15 cellular contexts compared by ENCODE assay signal in genomic region chr7:101487753-101488152, GRCh38.
DNase-seq lines count a peak whose midpoint lies in the region; FAIRE-seq and TF ChIP-seq lines count a peak whose summit lies in the region.
"Had no signal": no experiment of that assay in that cellular context is flagged by ENCODE, and none has a peak within 500 bp of the region (broad histone marks: within the 10 kb centered on the region; RNA-seq: fewer than 3 reads in every experiment).

No MANE protein-coding gene starts in this region.

- no peak overlapping the region for H3K9ac ChIP-seq in H1 (replicated peaks in 1 of 4; ENCODE audit: extremely low read depth in 1 of 4, low read depth in 3 of 4, low read length in 3 of 4)
- H3K9ac ChIP-seq: BLaER1 treated with 17β-estradiol and CSF1 and Interleukin-3, amounts not matched to agents 10 nM and 100 nM had no signal

- no peak for TF ChIP-seq POLR2A in H1 (IDR thresholded peaks at IDR 0.05; ENCODE audit: control extremely low read depth in 1 of 2, low read depth in 2 of 2, low read length in 2 of 2)

- peaks cover 3% of the 10 kb centered on the region for H3K36me3 Mint-ChIP-seq in nephron (ENCODE audit: low read depth)
- peaks cover 3% of the 10 kb centered on the region for H3K36me3 Mint-ChIP-seq in progenitor cell of endocrine pancreas (ENCODE audit: insufficient read depth)
- H3K36me3 Mint-ChIP-seq: CD4-positive, CD25-positive, alpha-beta regulatory T cell had no signal

- CTCF ChIA-PET in HEK293 (lab: Yijun Ruan, JAX) (interaction anchor here (1.1 kb wide), 1 partner anchor 20 kb away, joined by 3 read pairs; no protein-coding TSS in a partner anchor), H1 (lab: Charles Lee; ENCODE audit: partially characterized antibody) (no interaction called here)

- 96% methylated on average over 7 of the region's 7 CpGs; no CpG with 5 or more reads in 1 of the 2 experiments for WGBS in H1 (ENCODE audit: extremely low coverage in 1 of 2, insufficient coverage in 1 of 2, insufficient read length in 1 of 2, insufficient replicate concordance in 2 of 2, low coverage in 1 of 2, low lambda C conversion rate in 2 of 2, missing lambda C conversion rate in 1 of 2), 2 experiments

- H3K4me1 ChIP-seq in HEK293 (ENCODE audit: control insufficient read depth, insufficient read depth, low read length) (0 out of 2 replicates have a peak, but pooled peaks cover 4% of the 10 kb centered on the region), H1 (replicated peaks in 1 of 4; ENCODE audit: control insufficient read depth in 3 of 4, insufficient read depth in 4 of 4, low read length in 3 of 4) (peaks cover 9 to 21% (median 14%) of the 10 kb centered on the region in 4 experiments), osteoblast (ENCODE audit: insufficient read depth, low read length) (no peaks in the 10 kb centered on the region)

- H3K27ac Mint-ChIP-seq in nephron = peak overlapping the region; percentile 98 to 99 (median 98)
- H3K27ac Mint-ChIP-seq in progenitor cell of endocrine pancreas = peak overlapping the region; percentile 13
- H3K27ac Mint-ChIP-seq: CD4-positive, CD25-positive, alpha-beta regulatory T cell had no signal

- no peak overlapping the region for H2BK5ac ChIP-seq in H1 (ENCODE audit: low read depth, low read length)

- H2AFZ ChIP-seq in H1 (ENCODE audit: low read length) (no peak overlapping the region), osteoblast (ENCODE audit: low read length) (no peak overlapping the region)

- no peak overlapping the region for H3K18ac ChIP-seq in H1 (ENCODE audit: extremely low read depth, low read length)

- H2BK20ac ChIP-seq in H1 (ENCODE audit: low read length) = no peak overlapping the region

- no peak overlapping the region for H2BK15ac ChIP-seq in H1 (ENCODE audit: low read length)

- H3K4me1 Mint-ChIP-seq in nephron (peaks cover 39% of the 10 kb centered on the region), progenitor cell of endocrine pancreas (ENCODE audit: low read depth) (peaks cover 6% of the 10 kb centered on the region)
- H3K4me1 Mint-ChIP-seq: CD4-positive, CD25-positive, alpha-beta regulatory T cell had no signal

- H3K23ac ChIP-seq in H1 (ENCODE audit: insufficient read length) = no peak overlapping the region

- DNase-seq in H1 (ENCODE audit: low read depth in 1 of 2, low spot score in 2 of 2) (no peak), progenitor cell of endocrine pancreas (ENCODE audit: low spot score, unreplicated experiment) (no peak), osteoblast (ENCODE audit: insufficient read length, low spot score, missing footprints) (no peak), HCEC 1CT (no peak)
- DNase-seq in effector CD4-positive, alpha-beta T cell = no peak
- DNase-seq: ACHN; CD4-positive, CD25-positive, alpha-beta regulatory T cell; DND-41; GF-D8; GOT3; IMR-90 had no signal

- H3K27ac ChIP-seq in HEK293 (ENCODE audit: extremely low read depth, low read depth, low read length) (no peak overlapping the region), H1 (ENCODE audit: low read depth, low read length) (no peak overlapping the region), osteoblast (ENCODE audit: low read depth, low read length) (no peak overlapping the region)
- H3K27ac ChIP-seq: BLaER1 treated with 17β-estradiol and CSF1 and Interleukin-3, amounts not matched to agents 10 nM and 100 nM had no signal

- no peaks in the 10 kb centered on the region for H3K23me2 ChIP-seq in H1 (ENCODE audit: low read depth, low read length)

- H3K4me3 ChIP-seq in HEK293 (ENCODE audit: low read depth, low read length) (no peak overlapping the region), H1 (ENCODE audit: extremely low read depth in 1 of 4, insufficient read depth in 2 of 4, low read depth in 3 of 4, low read length in 4 of 4) (no peak overlapping the region), osteoblast (ENCODE audit: insufficient read depth, low read length) (no peak overlapping the region)
- H3K4me3 ChIP-seq: BLaER1 treated with 17β-estradiol and CSF1 and Interleukin-3, amounts not matched to agents 10 nM and 100 nM had no signal

- H2BK120ac ChIP-seq in H1 (replicated peaks; ENCODE audit: low read depth, low read length) = no peak overlapping the region

- TF ChIP-seq RAD21 in H1 (IDR thresholded peaks at IDR 0.05 in 1 of 2, conservative IDR thresholded peaks at IDR 0.05 in 1 of 2; ENCODE audit: low read depth in 2 of 2, low read length in 2 of 2) = no peak

- H3K9me3 Mint-ChIP-seq in nephron (no peaks in the 10 kb centered on the region), progenitor cell of endocrine pancreas (ENCODE audit: low read depth) (no peaks in the 10 kb centered on the region)
- H3K9me3 Mint-ChIP-seq: CD4-positive, CD25-positive, alpha-beta regulatory T cell had no signal

- no peaks in the 10 kb centered on the region for H4K20me1 ChIP-seq in H1 (replicated peaks in 1 of 2; ENCODE audit: control insufficient read depth in 1 of 2, insufficient read depth in 2 of 2, low read length in 2 of 2)
- no peaks in the 10 kb centered on the region for H4K20me1 ChIP-seq in osteoblast (ENCODE audit: insufficient read depth, low read length)
- H4K20me1 ChIP-seq: BLaER1 treated with 17β-estradiol and CSF1 and Interleukin-3, amounts not matched to agents 10 nM and 100 nM had no signal

- TF ChIP-seq CTCF in HEK293 (tag by site-specific recombination; IDR thresholded peaks at IDR 0.05) (no peak), H1 (IDR thresholded peaks at IDR 0.05; ENCODE audit: control extremely low read depth in 1 of 3, insufficient read depth in 1 of 3, low read depth in 1 of 3, low read length in 3 of 3) (no peak), nephron (IDR thresholded peaks at IDR 0.05; ENCODE audit: unreplicated experiment in 3 of 3) (no peak), progenitor cell of endocrine pancreas (IDR thresholded peaks at IDR 0.05; ENCODE audit: unreplicated experiment) (no peak), osteoblast (IDR thresholded peaks at IDR 0.05; ENCODE audit: extremely low read depth, low read depth, low read length) (no peak)

- TF ChIP-seq EP300 in H1 (IDR thresholded peaks at IDR 0.05; ENCODE audit: borderline replicate concordance in 1 of 2, low read depth in 2 of 2, low read length in 2 of 2) = no peak

- H3K27me3 ChIP-seq in H1 (replicated peaks in 1 of 4; ENCODE audit: control insufficient read depth in 3 of 4, extremely low read depth in 1 of 4, insufficient read depth in 3 of 4, low read length in 3 of 4) (0 out of 7 replicates have a peak, but pooled peaks cover 0 to 2% (median 0%) of the 10 kb centered on the region in 4 experiments), osteoblast (ENCODE audit: insufficient read depth, low read length) (peaks cover 3% of the 10 kb centered on the region)
- H3K27me3 ChIP-seq: BLaER1 treated with 17β-estradiol and CSF1 and Interleukin-3, amounts not matched to agents 10 nM and 100 nM had no signal

- no peaks in the 10 kb centered on the region for H3K79me2 ChIP-seq in H1 (ENCODE audit: control insufficient read depth in 1 of 2, insufficient read depth in 2 of 2, low read length in 2 of 2)
- no peaks in the 10 kb centered on the region for H3K79me2 ChIP-seq in osteoblast (ENCODE audit: insufficient read depth, low read length)

- POLR2A ChIA-PET in HEK293 (lab: Yijun Ruan, JAX) (no interaction called here), H1 (lab: Charles Lee; ENCODE audit: partially characterized antibody) (no interaction called here)

- no peaks in the 10 kb centered on the region for H3K27me3 Mint-ChIP-seq in nephron (ENCODE audit: low read depth)
- no peaks in the 10 kb centered on the region for H3K27me3 Mint-ChIP-seq in progenitor cell of endocrine pancreas

- H2BK12ac ChIP-seq in H1 (ENCODE audit: low read depth, low read length) = 0 out of 2 replicates have a peak overlapping the region, but pooled peaks have one; percentile 20

- H3K4me2 ChIP-seq in H1 (ENCODE audit: insufficient read depth in 1 of 2, low read depth in 2 of 2, low read length in 2 of 2) (no peak overlapping the region), osteoblast (ENCODE audit: insufficient read depth, low read length) (no peak overlapping the region)
- H3K4me2 ChIP-seq: BLaER1 treated with 17β-estradiol and CSF1 and Interleukin-3, amounts not matched to agents 10 nM and 100 nM had no signal

- no peak overlapping the region for H3K4ac ChIP-seq in H1 (replicated peaks; ENCODE audit: insufficient read length, low read depth, low read length)

- H4K5ac ChIP-seq in H1 (ENCODE audit: insufficient read length, low read depth, low read length) = no peak overlapping the region

- H3K79me1 ChIP-seq in H1 (ENCODE audit: low read depth, low read length) = no peaks in the 10 kb centered on the region

- H4K91ac ChIP-seq in H1 (replicated peaks; ENCODE audit: insufficient read length, low read length) = peak overlapping the region; percentile 6

- H4K8ac ChIP-seq in H1 (ENCODE audit: extremely low read depth, insufficient read depth, low read length) = peak overlapping the region; percentile 76; the same call in 1 of the 2 replicates

- no peak overlapping the region for H3K14ac ChIP-seq in H1 (ENCODE audit: insufficient read length)

- H2AK5ac ChIP-seq in H1 (ENCODE audit: low read depth, low read length) = 0 out of 2 replicates have a peak overlapping the region, but pooled peaks have one; percentile 34

- H3K36me3 ChIP-seq in HEK293 (ENCODE audit: control insufficient read depth in 2 of 2, insufficient read depth in 1 of 2, low read length in 2 of 2) (no peaks in the 10 kb centered on the region), H1 (ENCODE audit: control insufficient read depth in 2 of 4, insufficient read depth in 4 of 4, low read length in 3 of 4) (no peaks in the 10 kb centered on the region), osteoblast (ENCODE audit: insufficient read depth, low read length) (no peaks in the 10 kb centered on the region)
- H3K36me3 ChIP-seq: BLaER1 treated with 17β-estradiol and CSF1 and Interleukin-3, amounts not matched to agents 10 nM and 100 nM had no signal

- FAIRE-seq in H1 (lab: Jason Lieb, UNC) = no peak
- FAIRE-seq: GM19239 had no signal

- H3K9me3 ChIP-seq in HEK293 (ENCODE audit: control insufficient read depth, insufficient read depth, low read depth, low read length) (no peaks in the 10 kb centered on the region), H1 (ENCODE audit: insufficient read depth in 2 of 2, low read depth in 1 of 2, low read length in 1 of 2) (no peaks in the 10 kb centered on the region), osteoblast (ENCODE audit: low read depth, low read length) (no peaks in the 10 kb centered on the region)
- H3K9me3 ChIP-seq: BLaER1 treated with 17β-estradiol and CSF1 and Interleukin-3, amounts not matched to agents 10 nM and 100 nM had no signal

- no peak overlapping the region for H3K56ac ChIP-seq in H1 (replicated peaks; ENCODE audit: insufficient read length, low read depth, low read length)

- no peak overlapping the region for H3K4me3 Mint-ChIP-seq in nephron
- H3K4me3 Mint-ChIP-seq in progenitor cell of endocrine pancreas (ENCODE audit: low read depth) = no peak overlapping the region
- H3K4me3 Mint-ChIP-seq: CD4-positive, CD25-positive, alpha-beta regulatory T cell had no signal

TF ChIP-seq in HEK293, 187 proteins besides CTCF, POLR2A, EP300 and RAD21 (continues in another document):
- TF ChIP-seq ZNF776 (tag by site-specific recombination; IDR thresholded peaks at IDR 0.05; ENCODE audit: borderline replicate concordance) = no peak
- peak; percentile 88 for TF ChIP-seq ZNF121 (tag by site-specific recombination; IDR thresholded peaks at IDR 0.05)

TF ChIP-seq in H1, 55 proteins besides CTCF, POLR2A, EP300 and RAD21 (continues in another document):
- no peak for TF ChIP-seq RNF2 (IDR thresholded peaks at IDR 0.05; ENCODE audit: borderline replicate concordance, low read depth, low read length, missing control alignments, poor library complexity, severe bottlenecking)
